1 cellular context compared by ENCODE assay signal in the genomic region with DNA sequence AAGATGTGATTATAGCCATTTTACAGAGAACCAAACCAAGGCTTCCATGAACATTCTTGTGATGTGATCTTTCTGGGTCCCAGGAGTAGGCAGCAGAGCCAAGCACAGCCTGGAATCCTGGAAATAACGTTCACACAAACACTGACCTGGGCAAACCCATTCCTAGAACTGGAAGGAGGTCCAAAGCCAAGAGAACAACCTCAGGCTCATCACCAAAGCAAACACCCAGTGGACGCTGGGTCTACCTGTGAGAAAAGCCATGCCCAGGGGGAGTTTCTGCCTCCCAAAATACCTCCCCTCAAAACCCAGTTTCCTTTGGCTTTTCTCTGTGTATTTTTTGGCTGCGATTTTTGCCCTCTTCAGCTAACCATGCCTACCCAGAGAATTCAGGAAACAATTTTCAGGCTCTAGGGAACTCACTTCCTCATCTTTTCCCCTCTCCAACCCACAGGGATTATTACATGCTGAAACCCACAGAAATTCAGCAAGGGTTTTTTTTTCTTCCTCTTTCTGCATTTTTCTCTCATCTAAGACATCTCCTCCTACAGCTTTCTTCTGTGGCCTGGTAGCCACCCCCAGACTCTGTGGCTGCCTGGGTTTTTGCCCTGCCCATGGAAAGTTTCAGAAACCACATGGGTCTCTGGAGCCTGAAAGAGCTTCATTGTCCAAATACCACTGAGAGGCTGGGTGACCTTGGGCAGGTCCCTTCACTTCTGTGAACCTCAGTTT.
TF ChIP-seq lines count a peak whose summit lies in the region.

No MANE protein-coding gene starts in this region.

TF ChIP-seq in GM23338, 12 proteins besides CTCF, POLR2A, EP300 and RAD21 (continued from another document):
- TF ChIP-seq, protein P1, sequence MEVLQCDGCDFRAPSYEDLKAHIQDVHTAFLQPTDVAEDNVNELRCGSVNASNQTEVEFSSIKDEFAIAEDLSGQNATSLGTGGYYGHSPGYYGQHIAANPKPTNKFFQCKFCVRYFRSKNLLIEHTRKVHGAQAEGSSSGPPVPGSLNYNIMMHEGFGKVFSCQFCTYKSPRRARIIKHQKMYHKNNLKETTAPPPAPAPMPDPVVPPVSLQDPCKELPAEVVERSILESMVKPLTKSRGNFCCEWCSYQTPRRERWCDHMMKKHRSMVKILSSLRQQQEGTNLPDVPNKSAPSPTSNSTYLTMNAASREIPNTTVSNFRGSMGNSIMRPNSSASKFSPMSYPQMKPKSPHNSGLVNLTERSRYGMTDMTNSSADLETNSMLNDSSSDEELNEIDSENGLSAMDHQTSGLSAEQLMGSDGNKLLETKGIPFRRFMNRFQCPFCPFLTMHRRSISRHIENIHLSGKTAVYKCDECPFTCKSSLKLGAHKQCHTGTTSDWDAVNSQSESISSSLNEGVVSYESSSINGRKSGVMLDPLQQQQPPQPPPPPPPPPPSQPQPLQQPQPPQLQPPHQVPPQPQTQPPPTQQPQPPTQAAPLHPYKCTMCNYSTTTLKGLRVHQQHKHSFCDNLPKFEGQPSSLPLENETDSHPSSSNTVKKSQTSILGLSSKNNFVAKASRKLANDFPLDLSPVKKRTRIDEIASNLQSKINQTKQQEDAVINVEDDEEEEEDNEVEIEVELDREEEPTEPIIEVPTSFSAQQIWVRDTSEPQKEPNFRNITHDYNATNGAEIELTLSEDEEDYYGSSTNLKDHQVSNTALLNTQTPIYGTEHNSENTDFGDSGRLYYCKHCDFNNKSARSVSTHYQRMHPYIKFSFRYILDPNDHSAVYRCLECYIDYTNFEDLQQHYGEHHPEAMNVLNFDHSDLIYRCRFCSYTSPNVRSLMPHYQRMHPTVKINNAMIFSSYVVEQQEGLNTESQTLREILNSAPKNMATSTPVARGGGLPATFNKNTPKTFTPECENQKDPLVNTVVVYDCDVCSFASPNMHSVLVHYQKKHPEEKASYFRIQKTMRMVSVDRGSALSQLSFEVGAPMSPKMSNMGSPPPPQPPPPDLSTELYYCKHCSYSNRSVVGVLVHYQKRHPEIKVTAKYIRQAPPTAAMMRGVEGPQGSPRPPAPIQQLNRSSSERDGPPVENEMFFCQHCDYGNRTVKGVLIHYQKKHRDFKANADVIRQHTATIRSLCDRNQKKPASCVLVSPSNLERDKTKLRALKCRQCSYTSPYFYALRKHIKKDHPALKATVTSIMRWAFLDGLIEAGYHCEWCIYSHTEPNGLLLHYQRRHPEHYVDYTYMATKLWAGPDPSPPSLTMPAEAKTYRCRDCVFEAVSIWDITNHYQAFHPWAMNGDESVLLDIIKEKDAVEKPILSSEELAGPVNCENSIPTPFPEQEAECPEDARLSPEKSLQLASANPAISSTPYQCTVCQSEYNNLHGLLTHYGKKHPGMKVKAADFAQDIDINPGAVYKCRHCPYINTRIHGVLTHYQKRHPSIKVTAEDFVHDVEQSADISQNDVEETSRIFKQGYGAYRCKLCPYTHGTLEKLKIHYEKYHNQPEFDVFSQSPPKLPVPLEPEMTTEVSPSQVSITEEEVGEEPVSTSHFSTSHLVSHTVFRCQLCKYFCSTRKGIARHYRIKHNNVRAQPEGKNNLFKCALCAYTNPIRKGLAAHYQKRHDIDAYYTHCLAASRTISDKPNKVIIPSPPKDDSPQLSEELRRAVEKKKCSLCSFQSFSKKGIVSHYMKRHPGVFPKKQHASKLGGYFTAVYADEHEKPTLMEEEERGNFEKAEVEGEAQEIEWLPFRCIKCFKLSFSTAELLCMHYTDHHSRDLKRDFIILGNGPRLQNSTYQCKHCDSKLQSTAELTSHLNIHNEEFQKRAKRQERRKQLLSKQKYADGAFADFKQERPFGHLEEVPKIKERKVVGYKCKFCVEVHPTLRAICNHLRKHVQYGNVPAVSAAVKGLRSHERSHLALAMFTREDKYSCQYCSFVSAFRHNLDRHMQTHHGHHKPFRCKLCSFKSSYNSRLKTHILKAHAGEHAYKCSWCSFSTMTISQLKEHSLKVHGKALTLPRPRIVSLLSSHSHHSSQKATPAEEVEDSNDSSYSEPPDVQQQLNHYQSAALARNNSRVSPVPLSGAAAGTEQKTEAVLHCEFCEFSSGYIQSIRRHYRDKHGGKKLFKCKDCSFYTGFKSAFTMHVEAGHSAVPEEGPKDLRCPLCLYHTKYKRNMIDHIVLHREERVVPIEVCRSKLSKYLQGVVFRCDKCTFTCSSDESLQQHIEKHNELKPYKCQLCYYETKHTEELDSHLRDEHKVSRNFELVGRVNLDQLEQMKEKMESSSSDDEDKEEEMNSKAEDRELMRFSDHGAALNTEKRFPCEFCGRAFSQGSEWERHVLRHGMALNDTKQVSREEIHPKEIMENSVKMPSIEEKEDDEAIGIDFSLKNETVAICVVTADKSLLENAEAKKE (CRISPR knock-in tag; IDR thresholded peaks at IDR 0.05), result no peak
- TF ChIP-seq ZNF331 (CRISPR knock-in tag; IDR thresholded peaks at IDR 0.05; ENCODE audit: low read depth) (no peak), EZH2phosphoT487 (IDR thresholded peaks at IDR 0.05; ENCODE audit: unreplicated experiment) (no peak), EZH2 (IDR thresholded peaks at IDR 0.05; ENCODE audit: low read depth, unreplicated experiment) (no peak), NANOG (IDR thresholded peaks at IDR 0.05; ENCODE audit: borderline replicate concordance) (no peak), ZNF114 (CRISPR knock-in tag; IDR thresholded peaks at IDR 0.05) (no peak), POLR2AphosphoS5 (IDR thresholded peaks at IDR 0.05; ENCODE audit: low read depth) (no peak)
